16 cellular contexts compared by ENCODE assay signal in genomic region chr2:41763091-41763490, GRCh38.
"Had no signal": no experiment of that assay in that cellular context is flagged by ENCODE, and none has a peak within 500 bp of the region (broad histone marks: within the 10 kb centered on the region; RNA-seq: fewer than 3 reads in every experiment).

No MANE protein-coding gene starts in this region.

- ATAC-seq: activated CD8-positive, alpha-beta memory T cell treated with anti-CD3 and anti-CD28 coated beads, Interleukin-2, amount 10 ng/mL, durations not matched to agents 7 days and 5 days; effector memory CD8-positive, alpha-beta T cell; heart right ventricle; left lung; stimulated activated naive CD8-positive, alpha-beta T cell treated with anti-CD3 and anti-CD28 coated beads, Interleukin-15, Interleukin-2, amounts not matched to agents 100 U/mL and 50 U/mL, for 24 hours had no signal

- DNase-seq: activated CD4-positive, alpha-beta memory T cell treated with anti-CD3 and anti-CD28 coated beads, Interleukin-2, amount 10 ng/mL, durations not matched to agents 7 days and 5 days; activated CD4-positive, alpha-beta T cell treated with anti-CD3 and anti-CD28 coated beads for 4 hours; activated CD8-positive, alpha-beta memory T cell treated with anti-CD3 and anti-CD28 coated beads, Interleukin-2, amount 10 ng/mL, durations not matched to agents 7 days and 5 days; activated naive CD4-positive, alpha-beta T cell; activated naive CD8-positive, alpha-beta T cell treated with anti-CD3 and anti-CD28 coated beads, Interleukin-2, amount 10 ng/mL, durations not matched to agents 7 days and 5 days; amygdala; effector memory CD8-positive, alpha-beta T cell; esophagus squamous epithelium; heart right ventricle; left lung; midbrain; occipital lobe; stimulated activated naive CD8-positive, alpha-beta T cell treated with anti-CD3 and anti-CD28 coated beads, Interleukin-15, Interleukin-2, amounts not matched to agents 100 U/mL and 50 U/mL, for 24 hours; substantia nigra; tibial artery; uterus had no signal
